In genomic region chr6:142945446-142946180, GRCh38 we compare ENCODE assay signal across 1 cellular context.
TF ChIP-seq lines count a peak whose summit lies in the region.

No MANE protein-coding gene starts in this region.

TF ChIP-seq in K562, 482 proteins besides CTCF, POLR2A, EP300 and RAD21 (continued from another document):
- TF ChIP-seq HINFP (tag; conservative IDR thresholded peaks at IDR 0.05; ENCODE audit: low read depth): no peak
- no peak for TF ChIP-seq ZNF551 (CRISPR knock-in tag; IDR thresholded peaks at IDR 0.05)
- TF ChIP-seq, protein P1, sequence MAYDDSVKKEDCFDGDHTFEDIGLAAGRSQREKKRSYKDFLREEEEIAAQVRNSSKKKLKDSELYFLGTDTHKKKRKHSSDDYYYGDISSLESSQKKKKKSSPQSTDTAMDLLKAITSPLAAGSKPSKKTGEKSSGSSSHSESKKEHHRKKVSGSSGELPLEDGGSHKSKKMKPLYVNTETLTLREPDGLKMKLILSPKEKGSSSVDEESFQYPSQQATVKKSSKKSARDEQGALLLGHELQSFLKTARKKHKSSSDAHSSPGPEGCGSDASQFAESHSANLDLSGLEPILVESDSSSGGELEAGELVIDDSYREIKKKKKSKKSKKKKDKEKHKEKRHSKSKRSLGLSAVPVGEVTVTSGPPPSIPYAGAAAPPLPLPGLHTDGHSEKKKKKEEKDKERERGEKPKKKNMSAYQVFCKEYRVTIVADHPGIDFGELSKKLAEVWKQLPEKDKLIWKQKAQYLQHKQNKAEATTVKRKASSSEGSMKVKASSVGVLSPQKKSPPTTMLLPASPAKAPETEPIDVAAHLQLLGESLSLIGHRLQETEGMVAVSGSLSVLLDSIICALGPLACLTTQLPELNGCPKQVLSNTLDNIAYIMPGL (CRISPR knock-in tag; IDR thresholded peaks at IDR 0.05): no peak
- TF ChIP-seq ZNF592 (IDR thresholded peaks at IDR 0.05): no peak
